ENCODE assay signal across 8 cellular contexts in the genomic region with DNA sequence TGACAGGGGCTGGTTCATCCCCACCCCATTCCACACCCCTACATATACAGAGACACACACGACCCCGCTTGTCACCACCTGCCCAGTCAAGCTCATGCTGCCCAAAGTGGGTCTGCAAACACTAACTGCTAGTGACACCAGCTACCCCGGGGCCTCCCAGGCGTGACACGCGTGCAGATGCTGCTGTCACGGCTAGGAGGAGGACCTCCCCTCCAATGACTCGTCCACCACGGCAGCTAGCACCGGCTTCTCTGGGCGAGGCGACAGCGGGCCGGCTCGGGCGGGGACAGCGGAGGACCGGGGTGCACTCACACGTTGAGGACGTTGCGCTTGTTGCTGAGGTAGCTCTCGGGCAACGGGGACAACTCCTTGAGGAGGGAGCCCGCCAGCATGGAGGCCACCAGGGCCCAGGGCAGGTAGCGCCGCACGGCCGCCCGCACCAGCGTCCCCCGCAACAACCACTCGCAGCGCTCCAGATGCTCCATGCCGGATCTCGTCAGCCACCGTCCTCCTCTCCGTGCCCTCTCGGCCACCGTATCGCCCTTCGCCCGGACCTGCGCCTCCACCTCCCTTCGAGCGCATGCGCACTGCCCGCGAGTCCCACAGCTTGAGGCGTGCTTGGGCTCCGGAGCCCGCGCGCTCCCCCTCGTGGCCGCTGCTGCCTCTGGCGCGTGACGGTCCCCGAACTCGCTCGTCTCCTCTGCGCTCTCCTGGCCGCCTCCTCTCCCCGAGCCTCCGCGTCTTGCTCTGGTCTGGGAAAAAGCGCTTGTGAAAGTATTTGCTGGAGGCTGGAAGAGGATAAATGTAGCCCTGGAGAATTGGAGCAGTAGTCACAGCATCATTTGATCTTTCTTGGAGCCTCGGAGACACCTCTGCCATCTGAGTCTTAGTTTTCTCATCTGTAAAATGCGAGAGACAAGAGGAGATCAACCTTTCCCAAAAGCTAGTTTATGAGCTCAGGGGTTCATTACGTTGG. TPM values are rescaled to one million over a fixed set of nuclear protein-coding genes. Genes with fewer than 3 reads are reported as not detected.
DNase-seq lines count a peak whose midpoint lies in the region; ATAC-seq and TF ChIP-seq lines count a peak whose summit lies in the region.

A gene with protein sequence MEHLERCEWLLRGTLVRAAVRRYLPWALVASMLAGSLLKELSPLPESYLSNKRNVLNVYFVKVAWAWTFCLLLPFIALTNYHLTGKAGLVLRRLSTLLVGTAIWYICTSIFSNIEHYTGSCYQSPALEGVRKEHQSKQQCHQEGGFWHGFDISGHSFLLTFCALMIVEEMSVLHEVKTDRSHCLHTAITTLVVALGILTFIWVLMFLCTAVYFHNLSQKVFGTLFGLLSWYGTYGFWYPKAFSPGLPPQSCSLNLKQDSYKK (minus strand): TSS at position 539 of the 976 bp plus-strand sequence. CDS start 54 bp downstream, at position 485.

- intact Hi-C loops in tibial artery (cut with DNase I; ENCODE audit: low total_unique reads): loop anchor here (5.0 kb wide), 2 partner anchors 194 to 576 kb away; a partner anchor contains a TSS

- H3K4me1 ChIP-seq in cardiac muscle cell (ENCODE audit: low read depth) (peaks cover 7% of the 10 kb centered on the region), parathyroid adenoma (peaks cover 8% of the 10 kb centered on the region), tibial artery (peaks cover 0 to 23% (median 16%) of the 10 kb centered on the region in 4 donors)

- peak within 1 kb of the TSS; percentile 92 for H3K4me2 ChIP-seq in parathyroid adenoma (ENCODE audit: low read length)

- peak within 1 kb of the TSS; percentile 60 for H3K4me3 ChIP-seq in cardiac muscle cell
- peak within 1 kb of the TSS; percentile 85 for H3K4me3 ChIP-seq in parathyroid adenoma (ENCODE audit: low read depth, low read length)
- H3K4me3 ChIP-seq in tibial artery: peak within 1 kb of the TSS; percentile 78 to 95

- ATAC-seq in HG02678 (IDR thresholded peaks at IDR 0.05; ENCODE audit: unreplicated experiment): peak; percentile 93

- peak within 1 kb of the TSS; percentile 85 for H2AFZ ChIP-seq in parathyroid adenoma

- H3K9me3 ChIP-seq in cardiac muscle cell (ENCODE audit: low read depth): no peaks in the 10 kb centered on the region
- no peaks in the 10 kb centered on the region for H3K9me3 ChIP-seq in parathyroid adenoma (ENCODE audit: control insufficient read depth, low read length)
- no peaks in the 10 kb centered on the region for H3K9me3 ChIP-seq in tibial artery

- H3K27ac ChIP-seq in cardiac muscle cell: peak within 1 kb of the TSS; percentile 85
- peak within 1 kb of the TSS; percentile 58 for H3K27ac ChIP-seq in parathyroid adenoma
- peak within 1 kb of the TSS; percentile 69 to 70 for H3K27ac ChIP-seq in tibial artery

- H3K9ac ChIP-seq in parathyroid adenoma: no peak within 1 kb of the TSS

- TF ChIP-seq CTCF in GM12872 (IDR thresholded peaks at IDR 0.05; ENCODE audit: insufficient read depth, low read depth, low read length) (peak; percentile 90), cardiac muscle cell (IDR thresholded peaks at IDR 0.05; ENCODE audit: low read depth, low read length) (peak; percentile 93), parathyroid adenoma (IDR thresholded peaks at IDR 0.05) (peak; percentile 98), tibial artery (IDR thresholded peaks at IDR 0.05) (peak; percentile 96 to 98)

- DNase-seq in NCI-H1105 treated with DMSO at 0.1 percent for 48 hours (lab: John Stamatoyannopoulos, UW): peak; percentile 95
- peak; percentile 89 for DNase-seq in SKM-1 treated with dmso at 0.1 percent for 144 hours (lab: John Stamatoyannopoulos, UW; ENCODE audit: unreplicated experiment)
- DNase-seq in activated naive CD8-positive, alpha-beta T cell treated with anti-CD3 and anti-CD28 coated beads, Interleukin-2, amount 50 U/mL, for 16 hours (ENCODE audit: low read depth, low spot score): peak; percentile 97
- DNase-seq in cardiac muscle cell (ENCODE audit: low read depth in 1 of 2, low spot score in 1 of 2): peak; percentile 98
- DNase-seq in tibial artery: peak; percentile 98 to 99

- H3K27me3 ChIP-seq in cardiac muscle cell: no peaks in the 10 kb centered on the region
- H3K27me3 ChIP-seq in parathyroid adenoma (ENCODE audit: control insufficient read depth, insufficient read depth, low read length): no peaks in the 10 kb centered on the region
- H3K27me3 ChIP-seq in tibial artery: no peaks in the 10 kb centered on the region

- H3K79me2 ChIP-seq in parathyroid adenoma: peaks cover 29% of the 10 kb centered on the region

- no peaks in the 10 kb centered on the region for H3K36me3 ChIP-seq in cardiac muscle cell
- H3K36me3 ChIP-seq in parathyroid adenoma (ENCODE audit: control insufficient read depth, insufficient read depth, low read length): no peaks in the 10 kb centered on the region
- peaks cover 0 to 12% (median 6%) of the 10 kb centered on the region in 3 donors for H3K36me3 ChIP-seq in tibial artery

RNA-seq across cellular contexts. Expression of the gene that starts here (rescaled TPM):
- 11.9 and 15.2 TPM in 2 replicates for total RNA-seq in cardiac muscle cell
- 11.6 and 12.9 TPM in 2 replicates for polyA plus RNA-seq in cardiac muscle cell

Comparison
In these comparisons a context has a peak if more than half of its experiments do, and no peak if none do; other contexts are left out.
1. Peak in every context shown above with its lines: DNase-seq, ATAC-seq, H3K4me3 ChIP-seq and H3K27ac ChIP-seq.